ENCODE assay signal across 8 cellular contexts in genomic region chr3:12994607-12995388, GRCh38.
A peak's percentile ranks its signal among the peaks of the same experiment; 100 is the strongest.
DNase-seq lines count a peak whose midpoint lies in the region; ATAC-seq lines count a peak whose summit lies in the region.

No MANE protein-coding gene starts in this region.

- H2BK12ac ChIP-seq in neuronal stem cell (ENCODE audit: low read length): peak overlapping the region; percentile 47

- H3K36me3 ChIP-seq in neuronal stem cell (replicated peaks in 1 of 2; ENCODE audit: control insufficient read depth in 2 of 2, insufficient read depth in 2 of 2, low read length in 2 of 2): no peaks in the 10 kb centered on the region
- no peaks in the 10 kb centered on the region for H3K36me3 ChIP-seq in subcutaneous abdominal adipose tissue (ENCODE audit: control insufficient read depth in 5 of 5, insufficient read depth in 5 of 5, low read length in 5 of 5)

- WGBS in neuronal stem cell (ENCODE audit: extremely low coverage in 2 of 2, insufficient read length in 2 of 2, insufficient replicate concordance in 1 of 2), 2 donors: no CpG with 5 or more reads among the region's 58 CpGs

- peak overlapping the region; percentile 99 for H3K4me2 ChIP-seq in neuronal stem cell (ENCODE audit: insufficient read depth, low read length, poor library complexity, severe bottlenecking)

- no peaks in the 10 kb centered on the region for H3K9me3 ChIP-seq in neuronal stem cell (replicated peaks in 1 of 2; ENCODE audit: control insufficient read depth in 2 of 2, insufficient read depth in 1 of 2, low read depth in 1 of 2, low read length in 2 of 2)
- H3K9me3 ChIP-seq in subcutaneous abdominal adipose tissue (ENCODE audit: control insufficient read depth in 5 of 5, low read length in 5 of 5): no peaks in the 10 kb centered on the region

- peak overlapping the region; percentile 96 for H2BK15ac ChIP-seq in neuronal stem cell (ENCODE audit: low read length)

- peak overlapping the region; percentile 95 for H2AFZ ChIP-seq in neuronal stem cell (ENCODE audit: low read length)

- peak overlapping the region; percentile 98 for H2AK5ac ChIP-seq in neuronal stem cell (ENCODE audit: low read depth, low read length)

- peak overlapping the region; percentile 46 for H3K27ac ChIP-seq in neuronal stem cell (replicated peaks; ENCODE audit: low read length)
- peak overlapping the region; percentile 64 for H3K27ac ChIP-seq in subcutaneous abdominal adipose tissue (ENCODE audit: low read depth, low read length)

- H3K4me1 ChIP-seq in neuronal stem cell (ENCODE audit: control insufficient read depth in 2 of 2, insufficient read depth in 1 of 2, low read depth in 1 of 2, low read length in 2 of 2): peaks cover 25% of the 10 kb centered on the region in 2 donors
- H3K4me1 ChIP-seq in subcutaneous abdominal adipose tissue (ENCODE audit: control insufficient read depth in 5 of 5, insufficient read depth in 5 of 5, low read length in 5 of 5): peaks cover 0 to 46% (median 33%) of the 10 kb centered on the region in 5 donors

- H2BK5ac ChIP-seq in neuronal stem cell (ENCODE audit: low read length): peak overlapping the region; percentile 44

- H3K4me3 ChIP-seq in neuronal stem cell (ENCODE audit: low read length in 2 of 2) (peak overlapping the region; percentile 53 to 83), subcutaneous abdominal adipose tissue (ENCODE audit: low read depth in 1 of 5, low read length in 5 of 5) (peak overlapping the region; percentile 59 to 93 (median 87))

- H3K4ac ChIP-seq in neuronal stem cell (ENCODE audit: low read length): peak overlapping the region; percentile 90

- H3K14ac ChIP-seq in neuronal stem cell (ENCODE audit: low read length): peak overlapping the region; percentile 64

- H3K18ac ChIP-seq in neuronal stem cell (ENCODE audit: low read length): peak overlapping the region; percentile 97

- H3K79me1 ChIP-seq in neuronal stem cell (ENCODE audit: low read depth, low read length): peaks cover 6% of the 10 kb centered on the region

- H3K27me3 ChIP-seq in neuronal stem cell (ENCODE audit: control insufficient read depth in 3 of 3, insufficient read depth in 3 of 3, low read depth in 1 of 3, low read length in 3 of 3): no peaks in the 10 kb centered on the region
- no peaks in the 10 kb centered on the region for H3K27me3 ChIP-seq in subcutaneous abdominal adipose tissue (ENCODE audit: control insufficient read depth in 5 of 5, insufficient read depth in 4 of 5, low read length in 5 of 5)

- no peak overlapping the region for H4K8ac ChIP-seq in neuronal stem cell (ENCODE audit: low read depth, low read length)

- no peak overlapping the region for H4K91ac ChIP-seq in neuronal stem cell (ENCODE audit: low read depth, low read length, poor library complexity)

- H3K9ac ChIP-seq in neuronal stem cell (ENCODE audit: low read depth, low read length, poor library complexity) (peak overlapping the region; percentile 89), subcutaneous abdominal adipose tissue (ENCODE audit: low read length in 5 of 5) (peak overlapping the region in 4 of 5 donors; percentile 52 to 84 (median 82))

- ATAC-seq in GM21381 (IDR thresholded peaks at IDR 0.05; ENCODE audit: unreplicated experiment): peak; percentile 62

- H3K23ac ChIP-seq in neuronal stem cell (ENCODE audit: low read depth, low read length, poor library complexity): peak overlapping the region; percentile 80

- peak overlapping the region; percentile 42 for H2BK120ac ChIP-seq in neuronal stem cell (ENCODE audit: low read depth, low read length)

- peak; percentile 53 for DNase-seq in DMS114 treated with DMSO at 0.1 percent for 48 hours (lab: John Stamatoyannopoulos, UW; ENCODE audit: unreplicated experiment)
- DNase-seq in HUDEP-2 (lab: John Stamatoyannopoulos, UW; ENCODE audit: unreplicated experiment in 76 of 76): peak in 74 of 76 experiments; percentile 28 to 94 (median 83)
- DNase-seq in RPMI7951 (ENCODE audit: low read depth): peak; percentile 78
- DNase-seq in activated gamma-delta T cell (lab: John Stamatoyannopoulos, UW): peak; percentile 80
- DNase-seq in foreskin melanocyte: peak; percentile 61
- DNase-seq in neuronal stem cell (ENCODE audit: low spot score): peak; percentile 81

Comparison
In these comparisons a context has a peak if more than half of its experiments do, and no peak if none do; other contexts are left out.
1. Peak in every context shown above with its lines: DNase-seq, ATAC-seq, H3K4me3 ChIP-seq and H3K27ac ChIP-seq.